In genomic region chr21:38661296-38662223, GRCh38 we compare ENCODE assay signal across 8 cellular contexts.
A peak's percentile ranks its signal among the peaks of the same experiment; 100 is the strongest.
DNase-seq lines count a peak whose midpoint lies in the region; ATAC-seq and TF ChIP-seq lines count a peak whose summit lies in the region.

No MANE protein-coding gene starts in this region.

- peaks cover 0 to 15% (median 0%) of the 10 kb centered on the region in 4 donors for H3K4me1 ChIP-seq in Peyer's patch

- H3K9me3 ChIP-seq in Peyer's patch = no peaks in the 10 kb centered on the region

- peak overlapping the region; percentile 46 to 81 (median 74) for H3K4me3 Mint-ChIP-seq in naive thymus-derived CD8-positive, alpha-beta T cell

- peaks cover 0 to 4% (median 0%) of the 10 kb centered on the region in 3 donors for H3K36me3 Mint-ChIP-seq in naive thymus-derived CD8-positive, alpha-beta T cell

- peak; percentile 41 for DNase-seq in ELR (ENCODE audit: low read depth)
- DNase-seq in Peyer's patch = peak in 1 of 3 donors; percentile 58
- DNase-seq in epithelial cell of proximal tubule (ENCODE audit: low read depth) = no peak
- DNase-seq in naive thymus-derived CD8-positive, alpha-beta T cell = no peak
- no peak for DNase-seq in NCI-H524 (lab: John Stamatoyannopoulos, UW)
- DNase-seq in midbrain (lab: John Stamatoyannopoulos, UW) = no peak

- TF ChIP-seq POLR2A in Peyer's patch (IDR thresholded peaks at IDR 0.05) = no peak

- H3K27ac ChIP-seq in Peyer's patch = peak overlapping the region in 2 of 4 donors; percentile 23 to 32

- H3K36me3 ChIP-seq in Peyer's patch = no peaks in the 10 kb centered on the region

- POLR2A ChIA-PET in naive thymus-derived CD8-positive, alpha-beta T cell (lab: Charles Lee) = no interaction called here

- H3K27me3 Mint-ChIP-seq in naive thymus-derived CD8-positive, alpha-beta T cell = peaks cover 42 to 83% (median 54%) of the 10 kb centered on the region in 5 donors

- H3K4me3 ChIP-seq in Peyer's patch (peak overlapping the region; percentile 22 to 59 (median 46)), epithelial cell of proximal tubule (ENCODE audit: low read depth, low read length) (peak overlapping the region; percentile 32)

- TF ChIP-seq CTCF in Peyer's patch (IDR thresholded peaks at IDR 0.05) (no peak), epithelial cell of proximal tubule (conservative IDR thresholded peaks at IDR 0.05; ENCODE audit: low read depth, low read length) (no peak)

- no peaks in the 10 kb centered on the region for H3K9me3 Mint-ChIP-seq in naive thymus-derived CD8-positive, alpha-beta T cell

- H3K4me1 Mint-ChIP-seq in naive thymus-derived CD8-positive, alpha-beta T cell = peaks cover 0 to 18% (median 15%) of the 10 kb centered on the region in 4 donors

- ATAC-seq in naive thymus-derived CD8-positive, alpha-beta T cell = no peak
- ATAC-seq in GM18517 (IDR thresholded peaks at IDR 0.05; ENCODE audit: unreplicated experiment) = no peak
- ATAC-seq in GM19397 (IDR thresholded peaks at IDR 0.05; ENCODE audit: unreplicated experiment) = no peak

- no peak overlapping the region for H3K27ac Mint-ChIP-seq in naive thymus-derived CD8-positive, alpha-beta T cell

- peaks cover 0 to 8% of the 10 kb centered on the region in 2 donors for H3K27me3 ChIP-seq in Peyer's patch
